ENCODE assay signal across 8 cellular contexts in genomic region chr1:235998812-235999211, GRCh38.
DNase-seq lines count a peak whose midpoint lies in the region; ATAC-seq and TF ChIP-seq lines count a peak whose summit lies in the region.

No MANE protein-coding gene starts in this region.

- no peaks in the 10 kb centered on the region for H3K27me3 ChIP-seq in Caco-2 (replicated peaks; ENCODE audit: control insufficient read depth, insufficient read depth, low read length)

- H3K9me3 ChIP-seq in Caco-2: no peaks in the 10 kb centered on the region

- H3K36me3 Mint-ChIP-seq in Caco-2 (ENCODE audit: insufficient read depth, unreplicated experiment): no peaks in the 10 kb centered on the region

- H3K27me3 Mint-ChIP-seq in Caco-2 (ENCODE audit: insufficient read depth, unreplicated experiment): no peaks in the 10 kb centered on the region

- TF ChIP-seq CTCF in Caco-2 (IDR thresholded peaks at IDR 0.05; ENCODE audit: insufficient read depth in 1 of 2, low read depth in 1 of 2, low read length in 1 of 2, severe bottlenecking in 1 of 2, unreplicated experiment in 1 of 2): no peak

- H3K9me3 Mint-ChIP-seq in Caco-2 (ENCODE audit: unreplicated experiment): no peaks in the 10 kb centered on the region

- H3K4me1 Mint-ChIP-seq in Caco-2 (ENCODE audit: low read depth, unreplicated experiment): peaks cover 18% of the 10 kb centered on the region

- H3K36me3 ChIP-seq in Caco-2 (ENCODE audit: control insufficient read depth, insufficient read depth, low read length): peaks cover 2% of the 10 kb centered on the region; the same call in 1 of the 2 replicates

- H3K4me3 Mint-ChIP-seq in Caco-2 (ENCODE audit: unreplicated experiment): no peak overlapping the region

- H3K4me3 ChIP-seq in Caco-2 (ENCODE audit: low read depth, low read length): no peak overlapping the region

- BruUV-seq in Caco-2 (replicated peaks; lab: Mats Ljungman, UMichigan): no TSS peak

- H3K4me1 ChIP-seq in Caco-2: peaks cover 18% of the 10 kb centered on the region

- CTCF ChIA-PET in Caco-2 (lab: Charles Lee): interaction anchor here (0.6 kb wide), 1 partner anchor 747 kb away, joined by 3 read pairs; no protein-coding TSS in a partner anchor

- intact Hi-C loops in Caco-2 (cut with micrococcal nuclease; ENCODE audit: unreplicated experiment): no loop called here

- POLR2A ChIA-PET in Caco-2 (lab: Charles Lee): no interaction called here

- DNase-seq in EL (peak; percentile 30), HT1080 (ENCODE audit: low read depth) (peak; percentile 18), Caco-2 (no peak), ureter (ENCODE audit: low spot score) (no peak), GOT3 (lab: John Stamatoyannopoulos, UW) (no peak)
- DNase-seq in activated gamma-delta T cell treated with anti-CD3 and anti-CD28 coated beads, Interleukin-2, amount 50 U/mL, for 16 hours (ENCODE audit: low read depth): peak; percentile 9
- DNase-seq in stimulated activated CD4-positive, alpha-beta T cell treated with anti-CD3 and anti-CD28 coated beads, Interleukin-1b, Interleukin-23, amount 100 ng/mL, for 48 hours: peak; percentile 58

- ATAC-seq in GM21390 (IDR thresholded peaks at IDR 0.05; ENCODE audit: unreplicated experiment): peak; percentile 34

- H3K27ac Mint-ChIP-seq in Caco-2 (ENCODE audit: unreplicated experiment): no peak overlapping the region

Comparison
In these comparisons a context has a peak if more than half of its experiments do, and no peak if none do; other contexts are left out.
1. DNase-seq: peak in EL (single experiment), HT1080 (single experiment), activated gamma-delta T cell treated with anti-CD3 and anti-CD28 coated beads, Interleukin-2, amount 50 U/mL, for 16 hours (single experiment) and stimulated activated CD4-positive, alpha-beta T cell treated with anti-CD3 and anti-CD28 coated beads, Interleukin-1b, Interleukin-23, amount 100 ng/mL, for 48 hours (single experiment); none in Caco-2 (0 of 2), ureter (single experiment) and GOT3 (single experiment).